In genomic region chr1:8721681-8722324, GRCh38 we compare ENCODE assay signal across 31 cellular contexts.
DNase-seq lines count a peak whose midpoint lies in the region; ATAC-seq and TF ChIP-seq lines count a peak whose summit lies in the region.
"Had no signal": no experiment of that assay in that cellular context is flagged by ENCODE, and none has a peak within 500 bp of the region (broad histone marks: within the 10 kb centered on the region; RNA-seq: fewer than 3 reads in every experiment).

No MANE protein-coding gene starts in this region.

- H3K4me1 Mint-ChIP-seq in WTC11 (peaks cover 58% of the 10 kb centered on the region), memory B cell (peaks cover 23% of the 10 kb centered on the region)

- peaks cover 39% of the 10 kb centered on the region for H3K4me1 ChIP-seq in cardiac muscle cell (ENCODE audit: low read depth)
- no peaks in the 10 kb centered on the region for H3K4me1 ChIP-seq in colonic mucosa

- POLR2A ChIA-PET in WTC11 (lab: Charles Lee) = interaction anchor here (0.7 kb wide), 1 partner anchor 257 kb away, joined by 3 read pairs; no protein-coding TSS in a partner anchor

- H3K27ac Mint-ChIP-seq in WTC11 (peak overlapping the region; percentile 35), memory B cell (peak overlapping the region; percentile 0)
- H3K27ac Mint-ChIP-seq: activated B cell treated with CpG ODN at 0.5 μM for 24 hours; stimulated activated effector memory CD8-positive, alpha-beta T cell treated with anti-CD3 and anti-CD28 coated beads, Interleukin-12 subunit alpha, Interleukin-12 subunit beta, amount 100 ng/mL, for 72 hours had no signal

- H3K27me3 Mint-ChIP-seq in WTC11 (ENCODE audit: low read depth) (no peaks in the 10 kb centered on the region), memory B cell (no peaks in the 10 kb centered on the region)
- H3K27me3 Mint-ChIP-seq: activated B cell treated with CpG ODN at 0.5 μM for 24 hours; CD4-positive, CD25-positive, alpha-beta regulatory T cell; effector memory CD8-positive, alpha-beta T cell; natural killer cell treated with Interleukin-12 subunit alpha and Interleukin-12 subunit beta and Interleukin-15 and Interleukin-18, amount 100 ng/mL, for 72 hours had no signal

- DNase-seq in cardiac muscle cell (ENCODE audit: low read depth in 1 of 2, low spot score in 1 of 2) (no peak), left ventricle myocardium superior (no peak), WTC11 (ENCODE audit: low spot score) (no peak), memory B cell (ENCODE audit: low spot score in 2 of 2) (no peak), NCI-H1436 treated with DMSO at 0.1 percent for 48 hours (lab: John Stamatoyannopoulos, UW) (no peak), colonic mucosa (no peak)
- DNase-seq in activated naive CD4-positive, alpha-beta T cell treated with Interleukin-2 at 50 U/mL for 16 hours = no peak
- DNase-seq: 8988T; activated B cell treated with CpG ODN at 0.5 μM for 24 hours; activated CD4-positive, alpha-beta T cell treated with anti-CD3 and anti-CD28 coated beads, Interleukin-2, amount 50 U/mL, for 1 hour; activated gamma-delta T cell; activated T-cell treated with anti-CD3 and anti-CD28 coated beads, Interleukin-2, amount 50 U/mL, for 4 hours; Calu3; caudate nucleus; CD4-positive, CD25-positive, alpha-beta regulatory T cell; DMS79; effector memory CD8-positive, alpha-beta T cell; foreskin melanocyte; heart right ventricle; mucosa of descending colon; NCI-H1436; NCI-H2081 treated with DMSO at 0.1 percent for 48 hours; NCI-H345; NCI-H69; SIG-M5; substantia nigra; SW 1271 had no signal

- H3K9me3 Mint-ChIP-seq in WTC11 = no peaks in the 10 kb centered on the region
- no peaks in the 10 kb centered on the region for H3K9me3 Mint-ChIP-seq in memory B cell
- H3K9me3 Mint-ChIP-seq: activated B cell treated with CpG ODN at 0.5 μM for 24 hours; activated T-cell treated with anti-CD3 and anti-CD28 coated beads, Interleukin-2, amount 50 U/mL, for 4 hours; effector memory CD8-positive, alpha-beta T cell; natural killer cell treated with Interleukin-12 subunit alpha and Interleukin-12 subunit beta and Interleukin-15 and Interleukin-18, amount 100 ng/mL, for 72 hours; stimulated activated effector memory CD8-positive, alpha-beta T cell treated with anti-CD3 and anti-CD28 coated beads, Interleukin-12 subunit alpha, Interleukin-12 subunit beta, amount 100 ng/mL, for 72 hours had no signal

- H3K27ac ChIP-seq in cardiac muscle cell (peak overlapping the region; percentile 35), colonic mucosa (no peak overlapping the region)
- H3K27ac ChIP-seq: heart right ventricle had no signal

- no peaks in the 10 kb centered on the region for H3K27me3 ChIP-seq in cardiac muscle cell
- no peaks in the 10 kb centered on the region for H3K27me3 ChIP-seq in colonic mucosa
- H3K27me3 ChIP-seq: heart right ventricle had no signal

- TF ChIP-seq CTCF in cardiac muscle cell (IDR thresholded peaks at IDR 0.05; ENCODE audit: low read depth, low read length) (no peak), WTC11 (IDR thresholded peaks at IDR 0.05) (no peak), colonic mucosa (IDR thresholded peaks at IDR 0.05) (no peak)

- H3K9ac ChIP-seq in colonic mucosa (ENCODE audit: low read depth in 2 of 2, low read length in 2 of 2) = no peak overlapping the region

- no peak for ATAC-seq in left ventricle myocardium superior
- no peak for ATAC-seq in WTC11
- no peak for ATAC-seq in memory B cell (ENCODE audit: low read depth)
- no peak for ATAC-seq in GM19324 (IDR thresholded peaks at IDR 0.05; ENCODE audit: low FRiP score, unreplicated experiment)
- ATAC-seq: activated T-cell treated with anti-CD3 and anti-CD28 coated beads, Interleukin-2, amount 50 U/mL, for 4 hours; effector memory CD8-positive, alpha-beta T cell; heart right ventricle; mucosa of descending colon; natural killer cell treated with Interleukin-12 subunit alpha and Interleukin-12 subunit beta and Interleukin-15 and Interleukin-18, amount 100 ng/mL, for 72 hours; stimulated activated effector memory CD8-positive, alpha-beta T cell treated with anti-CD3 and anti-CD28 coated beads, Interleukin-12 subunit alpha, Interleukin-12 subunit beta, amount 100 ng/mL, for 72 hours had no signal

- H3K36me3 ChIP-seq in cardiac muscle cell = no peaks in the 10 kb centered on the region
- H3K36me3 ChIP-seq in colonic mucosa = no peaks in the 10 kb centered on the region
- H3K36me3 ChIP-seq: heart right ventricle had no signal

- no peaks in the 10 kb centered on the region for H3K36me3 Mint-ChIP-seq in WTC11
- H3K36me3 Mint-ChIP-seq in memory B cell = no peaks in the 10 kb centered on the region
- H3K36me3 Mint-ChIP-seq: CD4-positive, CD25-positive, alpha-beta regulatory T cell; natural killer cell treated with Interleukin-12 subunit alpha and Interleukin-12 subunit beta and Interleukin-15 and Interleukin-18, amount 100 ng/mL, for 72 hours; stimulated activated effector memory CD8-positive, alpha-beta T cell treated with anti-CD3 and anti-CD28 coated beads, Interleukin-12 subunit alpha, Interleukin-12 subunit beta, amount 100 ng/mL, for 72 hours had no signal

- no peaks in the 10 kb centered on the region for H3K9me3 ChIP-seq in cardiac muscle cell (ENCODE audit: low read depth)
- H3K9me3 ChIP-seq in colonic mucosa = no peaks in the 10 kb centered on the region
- H3K9me3 ChIP-seq: heart right ventricle, mucosa of descending colon had no signal

- no peak overlapping the region for H3K4me3 ChIP-seq in cardiac muscle cell
- no peak overlapping the region for H3K4me3 ChIP-seq in colonic mucosa
- H3K4me3 ChIP-seq: heart right ventricle, lung, mucosa of descending colon had no signal

- intact Hi-C loops in left ventricle myocardium superior (cut with micrococcal nuclease) = no loop called here
- intact Hi-C loops in colonic mucosa (cut with DNase I) = no loop called here

- H3K4me3 Mint-ChIP-seq in WTC11 (no peak overlapping the region), memory B cell (no peak overlapping the region)
- H3K4me3 Mint-ChIP-seq: activated B cell treated with CpG ODN at 0.5 μM for 24 hours; activated T-cell treated with anti-CD3 and anti-CD28 coated beads, Interleukin-2, amount 50 U/mL, for 4 hours; effector memory CD8-positive, alpha-beta T cell; natural killer cell treated with Interleukin-12 subunit alpha and Interleukin-12 subunit beta and Interleukin-15 and Interleukin-18, amount 100 ng/mL, for 72 hours; stimulated activated effector memory CD8-positive, alpha-beta T cell treated with anti-CD3 and anti-CD28 coated beads, Interleukin-12 subunit alpha, Interleukin-12 subunit beta, amount 100 ng/mL, for 72 hours had no signal

- CTCF ChIA-PET in WTC11 (lab: Charles Lee) = interaction anchor here (0.6 to 1.1 kb wide), 2 partner anchors 18 to 127 kb away, joined by 3 read pairs; no protein-coding TSS in a partner anchor

TF ChIP-seq in WTC11, 78 proteins besides CTCF, POLR2A, EP300 and RAD21 (continues in another document):
- no peak for TF ChIP-seq ATF1 (CRISPR knock-in tag; IDR thresholded peaks at IDR 0.05)
- TF ChIP-seq, protein P1, sequence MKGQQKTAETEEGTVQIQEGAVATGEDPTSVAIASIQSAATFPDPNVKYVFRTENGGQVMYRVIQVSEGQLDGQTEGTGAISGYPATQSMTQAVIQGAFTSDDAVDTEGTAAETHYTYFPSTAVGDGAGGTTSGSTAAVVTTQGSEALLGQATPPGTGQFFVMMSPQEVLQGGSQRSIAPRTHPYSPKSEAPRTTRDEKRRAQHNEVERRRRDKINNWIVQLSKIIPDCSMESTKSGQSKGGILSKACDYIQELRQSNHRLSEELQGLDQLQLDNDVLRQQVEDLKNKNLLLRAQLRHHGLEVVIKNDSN (CRISPR knock-in tag; IDR thresholded peaks at IDR 0.05) = no peak
- TF ChIP-seq FOXP4 (CRISPR knock-in tag; IDR thresholded peaks at IDR 0.05) = no peak
- TF ChIP-seq, protein P2, sequence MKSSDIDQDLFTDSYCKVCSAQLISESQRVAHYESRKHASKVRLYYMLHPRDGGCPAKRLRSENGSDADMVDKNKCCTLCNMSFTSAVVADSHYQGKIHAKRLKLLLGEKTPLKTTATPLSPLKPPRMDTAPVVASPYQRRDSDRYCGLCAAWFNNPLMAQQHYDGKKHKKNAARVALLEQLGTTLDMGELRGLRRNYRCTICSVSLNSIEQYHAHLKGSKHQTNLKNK (CRISPR knock-in tag; IDR thresholded peaks at IDR 0.05) = no peak
- TF ChIP-seq ZBTB21 (CRISPR knock-in tag; IDR thresholded peaks at IDR 0.05; ENCODE audit: borderline replicate concordance) = no peak
- no peak for TF ChIP-seq ZNF396 (CRISPR knock-in tag; IDR thresholded peaks at IDR 0.05; ENCODE audit: borderline replicate concordance)
- no peak for TF ChIP-seq NFYB (CRISPR knock-in tag; conservative IDR thresholded peaks at IDR 0.05; ENCODE audit: low read depth)
- TF ChIP-seq, protein P3, sequence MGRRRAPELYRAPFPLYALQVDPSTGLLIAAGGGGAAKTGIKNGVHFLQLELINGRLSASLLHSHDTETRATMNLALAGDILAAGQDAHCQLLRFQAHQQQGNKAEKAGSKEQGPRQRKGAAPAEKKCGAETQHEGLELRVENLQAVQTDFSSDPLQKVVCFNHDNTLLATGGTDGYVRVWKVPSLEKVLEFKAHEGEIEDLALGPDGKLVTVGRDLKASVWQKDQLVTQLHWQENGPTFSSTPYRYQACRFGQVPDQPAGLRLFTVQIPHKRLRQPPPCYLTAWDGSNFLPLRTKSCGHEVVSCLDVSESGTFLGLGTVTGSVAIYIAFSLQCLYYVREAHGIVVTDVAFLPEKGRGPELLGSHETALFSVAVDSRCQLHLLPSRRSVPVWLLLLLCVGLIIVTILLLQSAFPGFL (CRISPR knock-in tag; IDR thresholded peaks at IDR 0.05; ENCODE audit: borderline replicate concordance) = no peak
- no peak for TF ChIP-seq ESRRA (CRISPR knock-in tag; IDR thresholded peaks at IDR 0.05; ENCODE audit: borderline replicate concordance)
- TF ChIP-seq FOXP1 (CRISPR knock-in tag; IDR thresholded peaks at IDR 0.05; ENCODE audit: borderline replicate concordance) = no peak
- TF ChIP-seq SP1 (CRISPR knock-in tag; conservative IDR thresholded peaks at IDR 0.05) = no peak
- no peak for TF ChIP-seq NR3C1 (CRISPR knock-in tag; conservative IDR thresholded peaks at IDR 0.05; ENCODE audit: low read depth)
